ENCODE assay signal across 8 cellular contexts in genomic region chr1:205600085-205600484, GRCh38. TPM values are rescaled to one million over a fixed set of nuclear protein-coding genes. Genes with fewer than 3 reads are reported as not detected.
DNase-seq lines count a peak whose midpoint lies in the region; ATAC-seq and TF ChIP-seq lines count a peak whose summit lies in the region.

No MANE protein-coding gene starts in this region.

- TF ChIP-seq CTCF in GM13977 (IDR thresholded peaks at IDR 0.05; ENCODE audit: extremely low read depth, insufficient read depth, missing control alignments) (peak; percentile 32), astrocyte of the spinal cord (IDR thresholded peaks at IDR 0.05; ENCODE audit: low read depth, low read length) (peak; percentile 33), omental fat pad (IDR thresholded peaks at IDR 0.05) (no peak)

- no peaks in the 10 kb centered on the region for H3K27me3 ChIP-seq in SJCRH30

- H3K27ac ChIP-seq in SJCRH30 = no peak overlapping the region

- in situ Hi-C loops in GM13977 (cut with MboI; ENCODE audit: low pct_unique_long_range_greater_than_20kb, low sequenced_read_pairs, unreplicated experiment) = no loop called here
- in situ Hi-C loops in astrocyte of the spinal cord (cut with HindIII; ENCODE audit: low sequenced_read_pairs) = no loop called here

- H3K9me3 ChIP-seq in SJCRH30 (replicated peaks) = no peaks in the 10 kb centered on the region

- ATAC-seq in HG02981 (IDR thresholded peaks at IDR 0.05; ENCODE audit: unreplicated experiment) (peak; percentile 58), omental fat pad (ENCODE audit: low FRiP score) (peak; percentile 25)

- H3K36me3 ChIP-seq in SJCRH30 = peaks cover 14% of the 10 kb centered on the region

- DNase-seq in GM13977 (ENCODE audit: low spot score) (peak; percentile 51), astrocyte of the spinal cord (ENCODE audit: low read depth, low spot score) (peak; percentile 76), omental fat pad (ENCODE audit: low spot score) (no peak), SJCRH30 (no peak), HT-29 (ENCODE audit: low spot score) (no peak), NCI-H2171 treated with DMSO at 0.1 percent for 48 hours (lab: John Stamatoyannopoulos, UW) (no peak), NCI-H748 (lab: John Stamatoyannopoulos, UW; ENCODE audit: unreplicated experiment) (no peak)

- H3K4me1 ChIP-seq in SJCRH30 = no peaks in the 10 kb centered on the region

- H3K4me3 ChIP-seq in astrocyte of the spinal cord (ENCODE audit: low read depth, low read length) = no peak overlapping the region
- no peak overlapping the region for H3K4me3 ChIP-seq in SJCRH30

RNA-seq across cellular contexts. Expression of gene ELK4, which starts 31.7 kb away (rescaled TPM):
- 10 to 100 TPM; 20.7 to 37.5 (median 27.8) TPM for total RNA-seq in omental fat pad
- 26.3 and 32.4 TPM in 2 replicates for total RNA-seq in SJCRH30 (2014; rRNA removed; shearing (Covaris generic))
- total RNA-seq in HT-29 (2014; rRNA removed; shearing (Covaris generic)) = 6.5 and 7.6 TPM in 2 replicates

Comparison
In these comparisons a context has a peak if more than half of its experiments do, and no peak if none do; other contexts are left out.
1. DNase-seq: peak in GM13977 (single experiment) and astrocyte of the spinal cord (single experiment); none in omental fat pad (single experiment), SJCRH30 (0 of 2), HT-29 (single experiment), NCI-H2171 treated with DMSO at 0.1 percent for 48 hours (single experiment) and NCI-H748 (single experiment).
2. CTCF ChIP-seq: peak in GM13977 (single experiment) and astrocyte of the spinal cord (single experiment); none in omental fat pad (0 of 3).